ENCODE assay signal across 18 cellular contexts in genomic region chr22:27588915-27589314, GRCh38.
A peak's percentile ranks its signal among the peaks of the same experiment; 100 is the strongest.
DNase-seq lines count a peak whose midpoint lies in the region; ATAC-seq, FAIRE-seq and TF ChIP-seq lines count a peak whose summit lies in the region.
"Had no signal": no experiment of that assay in that cellular context is flagged by ENCODE, and none has a peak within 500 bp of the region (broad histone marks: within the 10 kb centered on the region; RNA-seq: fewer than 3 reads in every experiment).

No MANE protein-coding gene starts in this region.

- H3K4me1 ChIP-seq in HepG2 (ENCODE audit: insufficient read depth, low read length) (peaks cover 9% of the 10 kb centered on the region; the same call in 1 of the 2 replicates), right lobe of liver (no peaks in the 10 kb centered on the region), PC-3 (ENCODE audit: insufficient read depth, low read length) (peaks cover 24% of the 10 kb centered on the region), neural progenitor cell (peaks cover 5% of the 10 kb centered on the region), tibial artery (peaks cover 0 to 5% (median 2%) of the 10 kb centered on the region in 4 donors), esophagus squamous epithelium (peaks cover 0 to 4% (median 0%) of the 10 kb centered on the region in 3 donors)
- H3K4me1 ChIP-seq: A549, HAP-1 had no signal

- H3K27ac ChIP-seq in HepG2 (ENCODE audit: extremely low read length, insufficient read depth, low read length) (no peak overlapping the region), right lobe of liver (no peak overlapping the region), PC-3 (ENCODE audit: low read length) (0 out of 2 replicates have a peak overlapping the region, but pooled peaks have one; percentile 36), neural progenitor cell (no peak overlapping the region), tibial artery (no peak overlapping the region), esophagus squamous epithelium (no peak overlapping the region)
- H3K27ac ChIP-seq: 22Rv1, A549, BLaER1, KMS-11 had no signal

- H3K27me3 ChIP-seq in HepG2 (ENCODE audit: control insufficient read depth in 1 of 2, insufficient read depth in 2 of 2, low read length in 2 of 2), result peaks cover 2 to 11% of the 10 kb centered on the region in 2 experiments; a peak in 3 of 5 replicates
- no peaks in the 10 kb centered on the region for H3K27me3 ChIP-seq in right lobe of liver
- H3K27me3 ChIP-seq in PC-3 (ENCODE audit: low read length), result no peaks in the 10 kb centered on the region
- peaks cover 31% of the 10 kb centered on the region for H3K27me3 ChIP-seq in neural progenitor cell
- no peaks in the 10 kb centered on the region for H3K27me3 ChIP-seq in tibial artery
- no peaks in the 10 kb centered on the region for H3K27me3 ChIP-seq in esophagus squamous epithelium
- H3K27me3 ChIP-seq: BLaER1 had no signal

- H3K36me3 ChIP-seq in HepG2 (replicated peaks in 1 of 2; ENCODE audit: control insufficient read depth in 1 of 2, insufficient read depth in 2 of 2, low read length in 2 of 2), result no peaks in the 10 kb centered on the region
- no peaks in the 10 kb centered on the region for H3K36me3 ChIP-seq in right lobe of liver
- H3K36me3 ChIP-seq in PC-3 (ENCODE audit: low read depth, low read length), result no peaks in the 10 kb centered on the region
- H3K36me3 ChIP-seq in neural progenitor cell, result no peaks in the 10 kb centered on the region
- H3K36me3 ChIP-seq in tibial artery, result no peaks in the 10 kb centered on the region
- H3K36me3 ChIP-seq in esophagus squamous epithelium, result no peaks in the 10 kb centered on the region
- H3K36me3 ChIP-seq: BLaER1, HAP-1 had no signal

- no TSS peak for BruUV-seq in HepG2 (replicated peaks; lab: Mats Ljungman, UMichigan)
- no TSS peak for BruUV-seq in PC-3 (replicated peaks; lab: Mats Ljungman, UMichigan)

- H3K4me2 ChIP-seq in HepG2 (ENCODE audit: low read depth, low read length), result no peak overlapping the region
- H3K4me2 ChIP-seq in PC-3 (ENCODE audit: low read length), result no peak overlapping the region
- no peak overlapping the region for H3K4me2 ChIP-seq in neural progenitor cell
- H3K4me2 ChIP-seq: A549, BLaER1, KMS-11 had no signal

- peak overlapping the region; percentile 10 for H3K27ac Mint-ChIP-seq in neural progenitor cell
- H3K27ac Mint-ChIP-seq: CD14-positive monocyte, HFFc6 had no signal

- FAIRE-seq in HepG2 (lab: Jason Lieb, UNC), result no peak
- FAIRE-seq: A549, GM12878 had no signal

- no peaks in the 10 kb centered on the region for H3K36me3 Mint-ChIP-seq in neural progenitor cell
- H3K36me3 Mint-ChIP-seq: CD14-positive monocyte; CD4-positive, alpha-beta memory T cell had no signal

- H3K9me2 ChIP-seq in PC-3 (replicated peaks; ENCODE audit: low read length), result no peaks in the 10 kb centered on the region

- H3K9me3 ChIP-seq in HepG2 (ENCODE audit: low read length) (no peaks in the 10 kb centered on the region), right lobe of liver (no peaks in the 10 kb centered on the region), PC-3 (ENCODE audit: low read length) (no peaks in the 10 kb centered on the region), neural progenitor cell (ENCODE audit: low read depth) (no peaks in the 10 kb centered on the region), tibial artery (no peaks in the 10 kb centered on the region), esophagus squamous epithelium (no peaks in the 10 kb centered on the region)
- H3K9me3 ChIP-seq: A549, BLaER1, HAP-1 had no signal

- ATAC-seq in HepG2 (no peak), right lobe of liver (no peak), PC-3 (no peak)
- ATAC-seq: A549, GM12878 had no signal

- TF ChIP-seq POLR2A in HepG2 (IDR thresholded peaks at IDR 0.05; ENCODE audit: insufficient read depth in 1 of 2, low read depth in 2 of 2, low read length in 2 of 2) (no peak), right lobe of liver (IDR thresholded peaks at IDR 0.05) (no peak), esophagus squamous epithelium (IDR thresholded peaks at IDR 0.05) (no peak)

- DNase-seq in HepG2 (ENCODE audit: low spot score), result no peak
- DNase-seq in right lobe of liver, result no peak
- no peak for DNase-seq in PC-3
- DNase-seq in neural progenitor cell (ENCODE audit: low spot score), result no peak
- DNase-seq in tibial artery, result no peak
- no peak for DNase-seq in T1000 (lab: John Stamatoyannopoulos, UW)
- DNase-seq in esophagus squamous epithelium (lab: John Stamatoyannopoulos, UW), result no peak
- DNase-seq: CD4-positive, alpha-beta memory T cell; DMS79 treated with DMSO at 0.1 percent for 48 hours; GOT3; HFFc6 had no signal

- peaks cover 26% of the 10 kb centered on the region for H3K27me3 Mint-ChIP-seq in neural progenitor cell (ENCODE audit: insufficient read depth, low read depth)

- no peaks in the 10 kb centered on the region for H3K9me3 Mint-ChIP-seq in neural progenitor cell
- H3K9me3 Mint-ChIP-seq: HFFc6 had no signal

- H2AFZ ChIP-seq in HepG2 (ENCODE audit: low read length), result no peak overlapping the region
- no peak overlapping the region for H2AFZ ChIP-seq in PC-3 (ENCODE audit: low read length)
- H2AFZ ChIP-seq in neural progenitor cell (replicated peaks), result no peak overlapping the region

- intact Hi-C loops in HepG2 (cut with micrococcal nuclease; ENCODE audit: unreplicated experiment) (no loop called here), right lobe of liver (cut with DNase I) (no loop called here), PC-3 (cut with micrococcal nuclease) (no loop called here), tibial artery (cut with DNase I; ENCODE audit: low total_unique reads) (no loop called here), esophagus squamous epithelium (cut with DNase I) (no loop called here)

- TF ChIP-seq EP300 in HepG2 (IDR thresholded peaks at IDR 0.05; ENCODE audit: low read depth in 2 of 2, low read length in 2 of 2), result no peak
- no peak for TF ChIP-seq EP300 in HepG2 (CRISPR knock-in tag; IDR thresholded peaks at IDR 0.05; ENCODE audit: borderline replicate concordance)

- H3K4me3 ChIP-seq in HepG2 (replicated peaks in 1 of 3; ENCODE audit: insufficient read depth in 1 of 3, low read depth in 2 of 3, low read length in 3 of 3) (no peak overlapping the region), right lobe of liver (no peak overlapping the region), PC-3 (ENCODE audit: low read length) (no peak overlapping the region), neural progenitor cell (no peak overlapping the region), tibial artery (no peak overlapping the region), esophagus squamous epithelium (no peak overlapping the region)
- H3K4me3 ChIP-seq: A549, BLaER1, GM12878, HAP-1 had no signal

- WGBS in HepG2 (ENCODE audit: low lambda C conversion rate), result 88% methylated on average over 2 of the region's 2 CpGs
- WGBS in right lobe of liver (ENCODE audit: insufficient coverage, low coverage, low lambda C conversion rate, missing lambda C conversion rate), result 87% methylated on average over 2 of the region's 2 CpGs
- WGBS in esophagus squamous epithelium, 2 donors, result 91 to 95% methylated on average over 2 of the region's 2 CpGs

- H3K4me1 Mint-ChIP-seq in neural progenitor cell, result peaks cover 8% of the 10 kb centered on the region
- H3K4me1 Mint-ChIP-seq: CD4-positive, alpha-beta memory T cell had no signal

- H3K79me2 ChIP-seq in HepG2 (ENCODE audit: insufficient read depth, low read length), result no peaks in the 10 kb centered on the region
- H3K79me2 ChIP-seq in PC-3 (ENCODE audit: low read length), result no peaks in the 10 kb centered on the region
- no peaks in the 10 kb centered on the region for H3K79me2 ChIP-seq in neural progenitor cell (ENCODE audit: low read depth)

- CTCF ChIA-PET in HepG2 (lab: Yijun Ruan, JAX; ENCODE audit: low intra/inter-chr PET ratio, low total read pairs) (no interaction called here), PC-3 (lab: Charles Lee) (no interaction called here)

- H3F3A ChIP-seq in PC-3 (ENCODE audit: low read length, unreplicated experiment) (no peaks in the 10 kb centered on the region), neural progenitor cell (ENCODE audit: low read depth) (peaks cover 7% of the 10 kb centered on the region)

- in situ Hi-C loops in HepG2 (cut with HindIII; ENCODE audit: extremely low pct_ligation_motif_present, low pct_unique_long_range_greater_than_20kb), result loop anchor here (10.0 kb wide), 1 partner anchor 56 kb away; no protein-coding TSS in a partner anchor

- H4K20me1 ChIP-seq in HepG2 (ENCODE audit: insufficient read depth, low read length) (no peaks in the 10 kb centered on the region), PC-3 (ENCODE audit: low read length) (no peaks in the 10 kb centered on the region), neural progenitor cell (ENCODE audit: low read depth) (no peaks in the 10 kb centered on the region)
- H4K20me1 ChIP-seq: BLaER1 had no signal

- TF ChIP-seq CTCF in HepG2 (CRISPR knock-in tag; IDR thresholded peaks at IDR 0.05), result no peak
- TF ChIP-seq CTCF in right lobe of liver (IDR thresholded peaks at IDR 0.05), result no peak
- TF ChIP-seq CTCF in PC-3 (conservative IDR thresholded peaks at IDR 0.05; ENCODE audit: low read depth, low read length), result no peak
- no peak for TF ChIP-seq CTCF in neural progenitor cell (IDR thresholded peaks at IDR 0.05)
- TF ChIP-seq CTCF in tibial artery (IDR thresholded peaks at IDR 0.05), result no peak
- TF ChIP-seq CTCF in esophagus squamous epithelium (IDR thresholded peaks at IDR 0.05), result no peak

- peak overlapping the region; percentile 17 for H3K4me3 Mint-ChIP-seq in neural progenitor cell
- H3K4me3 Mint-ChIP-seq: CD14-positive monocyte; CD4-positive, alpha-beta memory T cell; HFFc6 had no signal

- no peak for TF ChIP-seq RAD21 in HepG2 (CRISPR knock-in tag; IDR thresholded peaks at IDR 0.05)

- POLR2A ChIA-PET in HepG2 (lab: Yijun Ruan, JAX) (no interaction called here), PC-3 (lab: Charles Lee; ENCODE audit: unreplicated experiment) (no interaction called here)

- H3K9ac ChIP-seq in HepG2 (ENCODE audit: insufficient read depth, low read depth, low read length) (no peak overlapping the region), PC-3 (ENCODE audit: low read length) (no peak overlapping the region), neural progenitor cell (no peak overlapping the region)
- H3K9ac ChIP-seq: BLaER1, KMS-11 had no signal

TF ChIP-seq in HepG2, 621 proteins besides CTCF, POLR2A, EP300 and RAD21 (continues in another document):
- no peak for TF ChIP-seq MIXL1 (CRISPR knock-in tag; IDR thresholded peaks at IDR 0.05)
- 0 out of 2 replicates have a peak, but pooled peaks have one; percentile 80 for TF ChIP-seq PLRG1 (conservative IDR thresholded peaks at IDR 0.05)
- TF ChIP-seq TRIM22 (IDR thresholded peaks at IDR 0.05), result 0 out of 2 replicates have a peak, but pooled peaks have one; percentile 65
